ENCODE assay signal across 5 cellular contexts in genomic region chr3:107765524-107765923, GRCh38.
"Had no signal": no experiment of that assay in that cellular context is flagged by ENCODE, and none has a peak within 500 bp of the region (broad histone marks: within the 10 kb centered on the region; RNA-seq: fewer than 3 reads in every experiment).

No MANE protein-coding gene starts in this region.

- H3K4me3 ChIP-seq: K562 had no signal

- ATAC-seq: K562 had no signal

- DNase-seq: GOT3, HCEC 1CT, IMR-90, KG1 had no signal
